In genomic region chr19:4182082-4182926, GRCh38 we compare ENCODE assay signal across 8 cellular contexts. TPM values are rescaled to one million over a fixed set of nuclear protein-coding genes. Genes with fewer than 3 reads are reported as not detected.
A peak's percentile ranks its signal among the peaks of the same experiment; 100 is the strongest.
DNase-seq lines count a peak whose midpoint lies in the region; ATAC-seq and TF ChIP-seq lines count a peak whose summit lies in the region.

Gene ANKRD24 (plus strand): TSS chr19:4182689. CDS start chr19:4186426, 3,737 bp downstream.
Gene SIRT6 (minus strand): TSS chr19:4182563. CDS start chr19:4182539, 24 bp downstream.

- no peaks in the 10 kb centered on the region for H3K27me3 ChIP-seq in upper lobe of left lung

- 0 to 3% methylated on average over 27 to 36 of the region's 62 CpGs for WGBS in upper lobe of left lung, 2 donors

- intact Hi-C loops in left cardiac atrium (cut with DNase I) (loop anchor here in 1 of 2 donors (5.0 to 10.0 kb wide), 2 partner anchors 40 to 198 kb away; partner anchors contain the start of gene EEF2), posterior vena cava (cut with DNase I) (no loop called here)

- peak in 1 of 4 donors; percentile 79 for TF ChIP-seq EP300 in upper lobe of left lung (IDR thresholded peaks at IDR 0.05)

- H3K36me3 Mint-ChIP-seq in T-helper 1 cell treated with Interleukin-12 subunit alpha and Interleukin-12 subunit beta and Interleukin-4 antibody, amounts not matched to agents 30 μg/mL and 1 μg/mL, for 36 hours (ENCODE audit: low read depth): peaks cover 17% of the 10 kb centered on the region

- H3K4me3 ChIP-seq in upper lobe of left lung: peak within 1 kb of the TSS; percentile 58 to 94 (median 88)

- CTCF ChIA-PET in GM10248 (lab: Yijun Ruan, JAX): no interaction called here

- POLR2A ChIA-PET in GM10248 (lab: Yijun Ruan, JAX): no interaction called here

- TF ChIP-seq CTCF in GM10248 (IDR thresholded peaks at IDR 0.05; ENCODE audit: control extremely low read depth, extremely low read depth, low read depth, missing control alignments): no peak
- peak in 2 of 6 experiments; percentile 9 to 46 for TF ChIP-seq CTCF in upper lobe of left lung (IDR thresholded peaks at IDR 0.05)

- H3K27me3 Mint-ChIP-seq in T-helper 1 cell treated with Interleukin-12 subunit alpha and Interleukin-12 subunit beta and Interleukin-4 antibody, amounts not matched to agents 30 μg/mL and 1 μg/mL, for 36 hours (ENCODE audit: low read depth): no peaks in the 10 kb centered on the region

- peaks cover 0 to 31% (median 7%) of the 10 kb centered on the region in 4 donors for H3K36me3 ChIP-seq in upper lobe of left lung

- ATAC-seq in HG02763 (IDR thresholded peaks at IDR 0.05; ENCODE audit: unreplicated experiment) (peak; percentile 71), left cardiac atrium (peak; percentile 97), upper lobe of left lung (ENCODE audit: low FRiP score in 2 of 2) (peak; percentile 92 to 96)

- H3K9me3 ChIP-seq in upper lobe of left lung: no peaks in the 10 kb centered on the region

- H3K4me1 ChIP-seq in upper lobe of left lung: peaks cover 19 to 33% (median 25%) of the 10 kb centered on the region in 4 donors

- no peaks in the 10 kb centered on the region for H3K9me3 Mint-ChIP-seq in T-helper 1 cell treated with Interleukin-12 subunit alpha and Interleukin-12 subunit beta and Interleukin-4 antibody, amounts not matched to agents 30 μg/mL and 1 μg/mL, for 36 hours

- H3K4me1 Mint-ChIP-seq in T-helper 1 cell treated with Interleukin-12 subunit alpha and Interleukin-12 subunit beta and Interleukin-4 antibody, amounts not matched to agents 30 μg/mL and 1 μg/mL, for 36 hours (ENCODE audit: low read depth): peaks cover 21% of the 10 kb centered on the region

- peak within 1 kb of the TSS; percentile 94 for H3K27ac Mint-ChIP-seq in T-helper 1 cell treated with Interleukin-12 subunit alpha and Interleukin-12 subunit beta and Interleukin-4 antibody, amounts not matched to agents 30 μg/mL and 1 μg/mL, for 36 hours

- peak in 2 of 4 donors; percentile 24 to 76 for TF ChIP-seq POLR2A in upper lobe of left lung (IDR thresholded peaks at IDR 0.05)

- peak within 1 kb of the TSS; percentile 98 for H3K4me3 Mint-ChIP-seq in T-helper 1 cell treated with Interleukin-12 subunit alpha and Interleukin-12 subunit beta and Interleukin-4 antibody, amounts not matched to agents 30 μg/mL and 1 μg/mL, for 36 hours

- DNase-seq in GM10248 (ENCODE audit: extremely low spot score): peak; percentile 100
- DNase-seq in NCI-H146 treated with DMSO at 0.1 percent for 48 hours (lab: John Stamatoyannopoulos, UW; ENCODE audit: unreplicated experiment): peak; percentile 76
- peak; percentile 93 for DNase-seq in amniotic stem cell (lab: John Stamatoyannopoulos, UW)
- DNase-seq in left cardiac atrium: peak; percentile 96
- peak; percentile 99 for DNase-seq in posterior vena cava (ENCODE audit: low spot score)
- DNase-seq in upper lobe of left lung: peak; percentile 96 to 99

- peak within 1 kb of the TSS; percentile 81 to 91 (median 88) for H3K27ac ChIP-seq in upper lobe of left lung

RNA-seq across cellular contexts. Expression of gene ANKRD24, which starts in this region (rescaled TPM):
- total RNA-seq in left cardiac atrium (1 to 10 TPM in 1 of 2 donors, under 1 TPM in 1; 0.86 to 1.2 TPM), posterior vena cava (under 1 TPM; 0.69 to 1.00 TPM), upper lobe of left lung (10 to 100 TPM in 1 of 6 donors, 1 to 10 TPM in 3, under 1 TPM in 2; 0.46 to 10.5 (median 1.3) TPM)

RNA-seq across cellular contexts. Expression of gene SIRT6, which starts in this region (rescaled TPM):
- total RNA-seq in left cardiac atrium (10 to 100 TPM; 13.0 to 21.8 TPM), posterior vena cava (10 to 100 TPM; 16.4 to 18.4 TPM), upper lobe of left lung (10 to 100 TPM; 20.8 to 55.0 (median 27.8) TPM)

Comparison
In these comparisons a context has a peak if more than half of its experiments do, and no peak if none do; other contexts are left out.
1. Peak in every context shown above with its lines: DNase-seq, ATAC-seq, H3K4me3 ChIP-seq and H3K27ac ChIP-seq.